In genomic region chr11:7080900-7081299, GRCh38 we compare ENCODE assay signal across 40 cellular contexts. TPM values are rescaled to one million over a fixed set of nuclear protein-coding genes. Genes with fewer than 3 reads are reported as not detected.
"Had no signal": no experiment of that assay in that cellular context is flagged by ENCODE, and none has a peak within 500 bp of the region (broad histone marks: within the 10 kb centered on the region; RNA-seq: fewer than 3 reads in every experiment).

No MANE protein-coding gene starts in this region.

- H3K4me3 ChIP-seq: MG63 had no signal

- DNase-seq: Karpas-422, Kasumi-1, MG63, MM.1S, MV-4-11, NCI-H1048, NCI-H1092, NCI-H1092 treated with DMSO at 0.1 percent for 48 hours, NCI-H1105, NCI-H1105 treated with DMSO at 0.1 percent for 48 hours, NCI-H1417, NCI-H1417 treated with DMSO at 0.1 percent for 48 hours, NCI-H1436, NCI-H1436 treated with DMSO at 0.1 percent for 48 hours, NCI-H146, NCI-H1694, NCI-H1694 treated with DMSO at 0.1 percent for 48 hours, NCI-H187, NCI-H187 treated with DMSO at 0.1 percent for 48 hours, NCI-H1930, NCI-H2029, NCI-H2029 treated with DMSO at 0.1 percent for 48 hours, NCI-H2081, NCI-H2081 treated with DMSO at 0.1 percent for 48 hours, NCI-H2107, NCI-H2171, NCI-H2171 treated with DMSO at 0.1 percent for 48 hours, NCI-H2227 treated with DMSO at 0.1 percent for 48 hours, NCI-H226, NCI-H345, NCI-H446, NCI-H446 treated with DMSO at 0.1 percent for 48 hours, NCI-H510A, NCI-H510A treated with DMSO at 0.1 percent for 48 hours, NCI-H524, NCI-H524 treated with DMSO at 0.1 percent for 48 hours had no signal

- H3K27me3 ChIP-seq: MG63 had no signal

- H3K36me3 ChIP-seq: MG63 had no signal

- H3K9me3 ChIP-seq: MG63 had no signal

RNA-seq across cellular contexts. Expression of gene RBMXL2, which starts 7.9 kb away (rescaled TPM):
- total RNA-seq: LHCN-M2, M059J, MCF 10A, NCI-H460 had no signal
